24 cellular contexts compared by ENCODE assay signal in the genomic region with DNA sequence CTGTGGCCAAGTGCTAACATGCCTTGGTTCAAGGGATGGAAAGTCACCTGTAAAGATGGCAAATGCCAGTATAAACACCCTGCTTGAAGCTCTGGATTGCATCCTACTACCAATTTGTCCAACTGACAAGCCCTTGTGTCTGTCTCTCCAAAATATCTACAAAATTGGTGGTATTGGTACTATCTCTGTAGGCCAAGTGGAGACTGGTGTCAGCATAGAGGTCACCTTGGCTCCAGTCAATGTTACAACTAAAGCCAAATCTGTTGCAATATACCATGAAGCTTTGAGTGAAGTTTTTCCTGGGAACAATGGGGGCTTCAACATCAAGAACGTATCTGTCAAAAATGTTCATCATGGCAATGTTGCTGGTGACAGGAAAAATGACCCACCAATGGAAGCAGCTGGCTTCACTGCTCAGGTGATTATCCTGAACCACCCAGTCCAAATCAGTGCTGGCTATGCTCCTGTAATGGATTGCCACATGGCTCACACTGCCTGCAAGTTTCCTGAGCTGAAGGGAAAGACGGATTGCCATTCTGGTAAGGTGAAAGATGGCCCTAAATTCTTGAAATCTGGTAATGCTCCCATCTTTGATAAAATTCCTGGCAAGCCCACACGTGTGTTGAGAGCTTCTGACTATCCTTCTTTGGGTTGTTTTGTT.
"Had no signal": no experiment of that assay in that cellular context is flagged by ENCODE, and none has a peak within 500 bp of the region (broad histone marks: within the 10 kb centered on the region; RNA-seq: fewer than 3 reads in every experiment).

No MANE protein-coding gene starts in this region.

- H3K9me3 ChIP-seq: ascending aorta, body of pancreas, MG63, SJCRH30, SK-N-SH had no signal

- H3K9ac ChIP-seq: SK-N-SH had no signal

- ATAC-seq: body of pancreas had no signal

- H3K36me3 ChIP-seq: ascending aorta had no signal

- H3K4me1 ChIP-seq: SJCRH30 had no signal

- H3K4me2 ChIP-seq: SK-N-SH had no signal

- H3K4me3 ChIP-seq: ascending aorta, body of pancreas, MG63, SJCRH30 had no signal

- DNase-seq: activated CD4-positive, alpha-beta memory T cell treated with anti-CD3 and anti-CD28 coated beads for 36 hours; activated CD4-positive, alpha-beta T cell treated with anti-CD3 and anti-CD28 coated beads, Interleukin-2, amount 10 ng/mL, durations not matched to agents 24 days and 14 days; activated CD4-positive, CD25-positive, alpha-beta regulatory T cell treated with anti-CD3 and anti-CD28 coated beads, Interleukin-2, amount 50 U/mL, for 72 hours; activated gamma-delta T cell treated with Interleukin-2 at 50 U/mL for 16 hours; activated naive CD4-positive, alpha-beta T cell treated with anti-CD3 and anti-CD28 coated beads, Interleukin-2, amount 10 ng/mL, durations not matched to agents 7 days and 5 days; activated naive CD8-positive, alpha-beta T cell treated with anti-CD3 and anti-CD28 coated beads, Interleukin-2, amount 10 ng/mL, durations not matched to agents 7 days and 5 days; activated T-cell treated with anti-CD3 and anti-CD28 coated beads, Interleukin-2, amount 50 U/mL, for 48 hours; amniotic stem cell; body of pancreas; MG63; MV-4-11; NCI-H1092 treated with DMSO at 0.1 percent for 48 hours; NCI-H1417 treated with DMSO at 0.1 percent for 48 hours; NCI-H1694; NCI-H2029; NCI-H2107; NCI-H345; NCI-H510A; NCI-H526 treated with DMSO at 0.1 percent for 48 hours; NCI-H82; SJCRH30; SK-N-SH; T-helper 1 cell had no signal

- H3K27me3 ChIP-seq: ascending aorta, body of pancreas, MG63, SJCRH30 had no signal

- H3K27ac ChIP-seq: ascending aorta, body of pancreas, SJCRH30 had no signal
